Comparison of ENCODE assay signal across 1 cellular context in the genomic region with DNA sequence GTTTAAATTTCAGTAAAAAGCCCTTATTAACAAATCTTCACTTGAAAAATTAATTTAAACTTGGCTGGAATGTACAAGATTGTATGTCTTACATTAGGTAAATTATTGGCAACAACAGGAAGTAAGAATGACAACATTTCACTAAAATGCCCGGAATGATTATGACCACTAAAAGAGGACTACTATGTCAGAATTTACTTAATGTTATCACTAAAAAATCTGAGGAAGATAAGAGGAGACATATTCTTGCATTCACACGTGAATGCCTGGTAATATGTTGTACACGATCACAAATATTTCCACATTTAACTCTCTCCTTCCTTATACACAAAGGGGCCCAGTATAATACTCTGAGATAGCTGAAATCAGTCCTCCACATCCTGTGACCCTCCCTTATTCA.
TF ChIP-seq lines count a peak whose summit lies in the region.

No MANE protein-coding gene starts in this region.

TF ChIP-seq in endothelial cell of umbilical vein, 7 proteins besides CTCF, POLR2A, EP300 and RAD21 (continued from another document):
- TF ChIP-seq MAX (IDR thresholded peaks at IDR 0.05; ENCODE audit: insufficient read depth, insufficient read length) (no peak), GATA2 (IDR thresholded peaks at IDR 0.05; ENCODE audit: insufficient read depth, insufficient read length, low read depth, low read length) (no peak), FOS (IDR thresholded peaks at IDR 0.05; ENCODE audit: borderline replicate concordance, insufficient read depth, low read length) (no peak)
TF ChIP-seq in endothelial cell of umbilical vein: peak in this region for 0.
